7 cellular contexts compared by ENCODE assay signal in genomic region chr7:133026210-133026859, GRCh38.
"Had no signal": no experiment of that assay in that cellular context is flagged by ENCODE, and none has a peak within 500 bp of the region (broad histone marks: within the 10 kb centered on the region; RNA-seq: fewer than 3 reads in every experiment).

No MANE protein-coding gene starts in this region.

- FAIRE-seq: HepG2, HTR-8/SVneo had no signal

- H3K27ac ChIP-seq: HL-60, KMS-11 had no signal

- DNase-seq: IMR-90, KBM-7, KG1 had no signal

- H3K9ac ChIP-seq: KMS-11 had no signal

- H3K4me2 ChIP-seq: KMS-11 had no signal

- ATAC-seq: HepG2 had no signal
